Comparison of ENCODE assay signal across 1 cellular context in the genomic region with DNA sequence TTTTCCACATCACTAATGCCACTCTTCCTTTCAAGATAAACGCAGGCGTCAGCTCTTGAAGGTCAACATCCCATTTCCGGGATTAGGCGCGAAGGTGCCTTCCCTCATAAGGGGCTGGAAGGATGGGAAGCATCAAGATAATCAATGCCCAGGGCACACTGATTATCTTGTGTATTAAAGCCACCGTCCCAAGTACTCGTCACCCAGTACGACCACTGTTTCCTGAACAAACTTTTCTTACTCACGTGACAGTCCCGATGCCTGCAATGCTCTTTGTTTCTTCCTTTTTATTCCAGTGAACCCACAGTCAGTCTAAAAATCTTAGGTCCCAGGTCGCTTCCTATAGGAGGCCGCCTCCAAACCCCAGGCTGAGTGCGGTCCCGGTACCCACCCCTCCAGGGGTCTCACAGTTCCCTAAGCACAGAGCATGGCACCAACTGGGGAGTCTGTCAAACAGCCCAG.
TF ChIP-seq lines count a peak whose summit lies in the region.

No MANE protein-coding gene starts in this region.

TF ChIP-seq in GM12878, 131 proteins besides CTCF, POLR2A, EP300 and RAD21 (continues in another document):
- 0 out of 2 replicates have a peak, but pooled peaks have one; percentile 35 for TF ChIP-seq MTA3 (IDR thresholded peaks at IDR 0.05; ENCODE audit: borderline replicate concordance, low read length)
- peak in 1 of 2 experiments; percentile 89; a peak in 2 of 4 replicates for TF ChIP-seq BHLHE40 (IDR thresholded peaks at IDR 0.05; ENCODE audit: borderline replicate concordance in 1 of 2, low read depth in 2 of 2, low read length in 1 of 2)
- TF ChIP-seq, protein P1, sequence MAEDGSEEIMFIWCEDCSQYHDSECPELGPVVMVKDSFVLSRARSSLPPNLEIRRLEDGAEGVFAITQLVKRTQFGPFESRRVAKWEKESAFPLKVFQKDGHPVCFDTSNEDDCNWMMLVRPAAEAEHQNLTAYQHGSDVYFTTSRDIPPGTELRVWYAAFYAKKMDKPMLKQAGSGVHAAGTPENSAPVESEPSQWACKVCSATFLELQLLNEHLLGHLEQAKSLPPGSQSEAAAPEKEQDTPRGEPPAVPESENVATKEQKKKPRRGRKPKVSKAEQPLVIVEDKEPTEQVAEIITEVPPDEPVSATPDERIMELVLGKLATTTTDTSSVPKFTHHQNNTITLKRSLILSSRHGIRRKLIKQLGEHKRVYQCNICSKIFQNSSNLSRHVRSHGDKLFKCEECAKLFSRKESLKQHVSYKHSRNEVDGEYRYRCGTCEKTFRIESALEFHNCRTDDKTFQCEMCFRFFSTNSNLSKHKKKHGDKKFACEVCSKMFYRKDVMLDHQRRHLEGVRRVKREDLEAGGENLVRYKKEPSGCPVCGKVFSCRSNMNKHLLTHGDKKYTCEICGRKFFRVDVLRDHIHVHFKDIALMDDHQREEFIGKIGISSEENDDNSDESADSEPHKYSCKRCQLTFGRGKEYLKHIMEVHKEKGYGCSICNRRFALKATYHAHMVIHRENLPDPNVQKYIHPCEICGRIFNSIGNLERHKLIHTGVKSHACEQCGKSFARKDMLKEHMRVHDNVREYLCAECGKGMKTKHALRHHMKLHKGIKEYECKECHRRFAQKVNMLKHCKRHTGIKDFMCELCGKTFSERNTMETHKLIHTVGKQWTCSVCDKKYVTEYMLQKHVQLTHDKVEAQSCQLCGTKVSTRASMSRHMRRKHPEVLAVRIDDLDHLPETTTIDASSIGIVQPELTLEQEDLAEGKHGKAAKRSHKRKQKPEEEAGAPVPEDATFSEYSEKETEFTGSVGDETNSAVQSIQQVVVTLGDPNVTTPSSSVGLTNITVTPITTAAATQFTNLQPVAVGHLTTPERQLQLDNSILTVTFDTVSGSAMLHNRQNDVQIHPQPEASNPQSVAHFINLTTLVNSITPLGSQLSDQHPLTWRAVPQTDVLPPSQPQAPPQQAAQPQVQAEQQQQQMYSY (CRISPR knock-in tag; IDR thresholded peaks at IDR 0.05), result 0 out of 2 replicates have a peak, but pooled peaks have one; percentile 27
- no peak for TF ChIP-seq IRF4 (IDR thresholded peaks at IDR 0.05; ENCODE audit: low read depth, low read length)
- TF ChIP-seq, protein P2, sequence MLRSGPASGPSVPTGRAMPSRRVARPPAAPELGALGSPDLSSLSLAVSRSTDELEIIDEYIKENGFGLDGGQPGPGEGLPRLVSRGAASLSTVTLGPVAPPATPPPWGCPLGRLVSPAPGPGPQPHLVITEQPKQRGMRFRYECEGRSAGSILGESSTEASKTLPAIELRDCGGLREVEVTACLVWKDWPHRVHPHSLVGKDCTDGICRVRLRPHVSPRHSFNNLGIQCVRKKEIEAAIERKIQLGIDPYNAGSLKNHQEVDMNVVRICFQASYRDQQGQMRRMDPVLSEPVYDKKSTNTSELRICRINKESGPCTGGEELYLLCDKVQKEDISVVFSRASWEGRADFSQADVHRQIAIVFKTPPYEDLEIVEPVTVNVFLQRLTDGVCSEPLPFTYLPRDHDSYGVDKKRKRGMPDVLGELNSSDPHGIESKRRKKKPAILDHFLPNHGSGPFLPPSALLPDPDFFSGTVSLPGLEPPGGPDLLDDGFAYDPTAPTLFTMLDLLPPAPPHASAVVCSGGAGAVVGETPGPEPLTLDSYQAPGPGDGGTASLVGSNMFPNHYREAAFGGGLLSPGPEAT (IDR thresholded peaks at IDR 0.05; ENCODE audit: low read depth), result no peak
- TF ChIP-seq ZNF274 (IDR thresholded peaks at IDR 0.05; ENCODE audit: insufficient read depth, insufficient read length), result no peak
- TF ChIP-seq CREB1 (IDR thresholded peaks at IDR 0.05; ENCODE audit: low read depth), result no peak
- TF ChIP-seq, protein P3, sequence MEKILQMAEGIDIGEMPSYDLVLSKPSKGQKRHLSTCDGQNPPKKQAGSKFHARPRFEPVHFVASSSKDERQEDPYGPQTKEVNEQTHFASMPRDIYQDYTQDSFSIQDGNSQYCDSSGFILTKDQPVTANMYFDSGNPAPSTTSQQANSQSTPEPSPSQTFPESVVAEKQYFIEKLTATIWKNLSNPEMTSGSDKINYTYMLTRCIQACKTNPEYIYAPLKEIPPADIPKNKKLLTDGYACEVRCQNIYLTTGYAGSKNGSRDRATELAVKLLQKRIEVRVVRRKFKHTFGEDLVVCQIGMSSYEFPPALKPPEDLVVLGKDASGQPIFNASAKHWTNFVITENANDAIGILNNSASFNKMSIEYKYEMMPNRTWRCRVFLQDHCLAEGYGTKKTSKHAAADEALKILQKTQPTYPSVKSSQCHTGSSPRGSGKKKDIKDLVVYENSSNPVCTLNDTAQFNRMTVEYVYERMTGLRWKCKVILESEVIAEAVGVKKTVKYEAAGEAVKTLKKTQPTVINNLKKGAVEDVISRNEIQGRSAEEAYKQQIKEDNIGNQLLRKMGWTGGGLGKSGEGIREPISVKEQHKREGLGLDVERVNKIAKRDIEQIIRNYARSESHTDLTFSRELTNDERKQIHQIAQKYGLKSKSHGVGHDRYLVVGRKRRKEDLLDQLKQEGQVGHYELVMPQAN (conservative IDR thresholded peaks at IDR 0.05), result peak; percentile 28; the same call in 1 of the 2 replicates
- no peak for TF ChIP-seq CUX1 (IDR thresholded peaks at IDR 0.05; ENCODE audit: insufficient replicate concordance, low read depth, low read length)
- TF ChIP-seq, protein P4, sequence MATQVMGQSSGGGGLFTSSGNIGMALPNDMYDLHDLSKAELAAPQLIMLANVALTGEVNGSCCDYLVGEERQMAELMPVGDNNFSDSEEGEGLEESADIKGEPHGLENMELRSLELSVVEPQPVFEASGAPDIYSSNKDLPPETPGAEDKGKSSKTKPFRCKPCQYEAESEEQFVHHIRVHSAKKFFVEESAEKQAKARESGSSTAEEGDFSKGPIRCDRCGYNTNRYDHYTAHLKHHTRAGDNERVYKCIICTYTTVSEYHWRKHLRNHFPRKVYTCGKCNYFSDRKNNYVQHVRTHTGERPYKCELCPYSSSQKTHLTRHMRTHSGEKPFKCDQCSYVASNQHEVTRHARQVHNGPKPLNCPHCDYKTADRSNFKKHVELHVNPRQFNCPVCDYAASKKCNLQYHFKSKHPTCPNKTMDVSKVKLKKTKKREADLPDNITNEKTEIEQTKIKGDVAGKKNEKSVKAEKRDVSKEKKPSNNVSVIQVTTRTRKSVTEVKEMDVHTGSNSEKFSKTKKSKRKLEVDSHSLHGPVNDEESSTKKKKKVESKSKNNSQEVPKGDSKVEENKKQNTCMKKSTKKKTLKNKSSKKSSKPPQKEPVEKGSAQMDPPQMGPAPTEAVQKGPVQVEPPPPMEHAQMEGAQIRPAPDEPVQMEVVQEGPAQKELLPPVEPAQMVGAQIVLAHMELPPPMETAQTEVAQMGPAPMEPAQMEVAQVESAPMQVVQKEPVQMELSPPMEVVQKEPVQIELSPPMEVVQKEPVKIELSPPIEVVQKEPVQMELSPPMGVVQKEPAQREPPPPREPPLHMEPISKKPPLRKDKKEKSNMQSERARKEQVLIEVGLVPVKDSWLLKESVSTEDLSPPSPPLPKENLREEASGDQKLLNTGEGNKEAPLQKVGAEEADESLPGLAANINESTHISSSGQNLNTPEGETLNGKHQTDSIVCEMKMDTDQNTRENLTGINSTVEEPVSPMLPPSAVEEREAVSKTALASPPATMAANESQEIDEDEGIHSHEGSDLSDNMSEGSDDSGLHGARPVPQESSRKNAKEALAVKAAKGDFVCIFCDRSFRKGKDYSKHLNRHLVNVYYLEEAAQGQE (IDR thresholded peaks at IDR 0.05; ENCODE audit: low read depth, low read length), result no peak
- TF ChIP-seq NR2F1 (conservative IDR thresholded peaks at IDR 0.05), result 0 out of 2 replicates have a peak, but pooled peaks have one; percentile 11
- TF ChIP-seq YBX1 (IDR thresholded peaks at IDR 0.05), result no peak
- no peak for TF ChIP-seq NR2C2 (IDR thresholded peaks at IDR 0.05; ENCODE audit: borderline replicate concordance, control insufficient read depth, insufficient read length, low read depth)
- TF ChIP-seq TAF1 (IDR thresholded peaks at IDR 0.05; ENCODE audit: borderline replicate concordance, low read depth, low read length), result 0 out of 2 replicates have a peak, but pooled peaks have one; percentile 13
- TF ChIP-seq KLF5 (IDR thresholded peaks at IDR 0.05; ENCODE audit: partially characterized antibody), result no peak
- no peak for TF ChIP-seq CEBPB (IDR thresholded peaks at IDR 0.05; ENCODE audit: borderline replicate concordance in 1 of 2, low read depth in 2 of 2, low read length in 2 of 2)
- no peak for TF ChIP-seq ZBTB4 (CRISPR knock-in tag; IDR thresholded peaks at IDR 0.05)
- TF ChIP-seq ZSCAN29 (IDR thresholded peaks at IDR 0.05), result no peak
- no peak for TF ChIP-seq ZNF622 (IDR thresholded peaks at IDR 0.05)
- TF ChIP-seq ZNF687 (IDR thresholded peaks at IDR 0.05), result 0 out of 2 replicates have a peak, but pooled peaks have one; percentile 28
- no peak for TF ChIP-seq SRF (IDR thresholded peaks at IDR 0.05; ENCODE audit: low read depth in 2 of 2, low read length in 2 of 2)
- no peak for TF ChIP-seq RELA (IDR thresholded peaks at IDR 0.05; ENCODE audit: borderline replicate concordance, partially characterized antibody)
- no peak for TF ChIP-seq MEF2B (IDR thresholded peaks at IDR 0.05; ENCODE audit: partially characterized antibody, poor library complexity, severe bottlenecking)
- no peak for TF ChIP-seq RFX5 (IDR thresholded peaks at IDR 0.05; ENCODE audit: low read depth, low read length)
- TF ChIP-seq POLR2AphosphoS2 (IDR thresholded peaks at IDR 0.05; ENCODE audit: low read depth, low read length), result no peak
- TF ChIP-seq STAT1 (conservative IDR thresholded peaks at IDR 0.05), result no peak
